Comparison of ENCODE assay signal across 1 cellular context in the genomic region with DNA sequence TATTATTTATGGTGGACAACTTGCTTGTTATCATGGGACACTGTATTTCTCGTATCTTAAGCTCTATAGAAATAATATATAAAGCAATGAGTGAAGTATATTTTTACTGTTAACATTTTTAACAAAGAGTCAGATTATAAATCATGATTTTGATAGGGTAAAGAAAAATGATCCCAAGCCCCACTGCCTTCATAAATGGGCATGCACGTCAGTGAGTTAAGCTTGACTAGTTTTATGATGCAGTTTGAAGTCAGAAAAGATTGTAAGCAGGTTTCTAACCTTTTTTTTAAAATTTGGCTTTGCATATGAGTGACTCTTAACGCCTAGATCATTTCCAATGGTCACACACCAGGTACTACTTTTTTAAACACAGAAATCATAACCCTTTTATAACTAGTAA.
TF ChIP-seq lines count a peak whose summit lies in the region.

No MANE protein-coding gene starts in this region.

TF ChIP-seq in GM23338, 12 proteins besides CTCF, POLR2A, EP300 and RAD21 (continued from another document):
- TF ChIP-seq, protein P1, sequence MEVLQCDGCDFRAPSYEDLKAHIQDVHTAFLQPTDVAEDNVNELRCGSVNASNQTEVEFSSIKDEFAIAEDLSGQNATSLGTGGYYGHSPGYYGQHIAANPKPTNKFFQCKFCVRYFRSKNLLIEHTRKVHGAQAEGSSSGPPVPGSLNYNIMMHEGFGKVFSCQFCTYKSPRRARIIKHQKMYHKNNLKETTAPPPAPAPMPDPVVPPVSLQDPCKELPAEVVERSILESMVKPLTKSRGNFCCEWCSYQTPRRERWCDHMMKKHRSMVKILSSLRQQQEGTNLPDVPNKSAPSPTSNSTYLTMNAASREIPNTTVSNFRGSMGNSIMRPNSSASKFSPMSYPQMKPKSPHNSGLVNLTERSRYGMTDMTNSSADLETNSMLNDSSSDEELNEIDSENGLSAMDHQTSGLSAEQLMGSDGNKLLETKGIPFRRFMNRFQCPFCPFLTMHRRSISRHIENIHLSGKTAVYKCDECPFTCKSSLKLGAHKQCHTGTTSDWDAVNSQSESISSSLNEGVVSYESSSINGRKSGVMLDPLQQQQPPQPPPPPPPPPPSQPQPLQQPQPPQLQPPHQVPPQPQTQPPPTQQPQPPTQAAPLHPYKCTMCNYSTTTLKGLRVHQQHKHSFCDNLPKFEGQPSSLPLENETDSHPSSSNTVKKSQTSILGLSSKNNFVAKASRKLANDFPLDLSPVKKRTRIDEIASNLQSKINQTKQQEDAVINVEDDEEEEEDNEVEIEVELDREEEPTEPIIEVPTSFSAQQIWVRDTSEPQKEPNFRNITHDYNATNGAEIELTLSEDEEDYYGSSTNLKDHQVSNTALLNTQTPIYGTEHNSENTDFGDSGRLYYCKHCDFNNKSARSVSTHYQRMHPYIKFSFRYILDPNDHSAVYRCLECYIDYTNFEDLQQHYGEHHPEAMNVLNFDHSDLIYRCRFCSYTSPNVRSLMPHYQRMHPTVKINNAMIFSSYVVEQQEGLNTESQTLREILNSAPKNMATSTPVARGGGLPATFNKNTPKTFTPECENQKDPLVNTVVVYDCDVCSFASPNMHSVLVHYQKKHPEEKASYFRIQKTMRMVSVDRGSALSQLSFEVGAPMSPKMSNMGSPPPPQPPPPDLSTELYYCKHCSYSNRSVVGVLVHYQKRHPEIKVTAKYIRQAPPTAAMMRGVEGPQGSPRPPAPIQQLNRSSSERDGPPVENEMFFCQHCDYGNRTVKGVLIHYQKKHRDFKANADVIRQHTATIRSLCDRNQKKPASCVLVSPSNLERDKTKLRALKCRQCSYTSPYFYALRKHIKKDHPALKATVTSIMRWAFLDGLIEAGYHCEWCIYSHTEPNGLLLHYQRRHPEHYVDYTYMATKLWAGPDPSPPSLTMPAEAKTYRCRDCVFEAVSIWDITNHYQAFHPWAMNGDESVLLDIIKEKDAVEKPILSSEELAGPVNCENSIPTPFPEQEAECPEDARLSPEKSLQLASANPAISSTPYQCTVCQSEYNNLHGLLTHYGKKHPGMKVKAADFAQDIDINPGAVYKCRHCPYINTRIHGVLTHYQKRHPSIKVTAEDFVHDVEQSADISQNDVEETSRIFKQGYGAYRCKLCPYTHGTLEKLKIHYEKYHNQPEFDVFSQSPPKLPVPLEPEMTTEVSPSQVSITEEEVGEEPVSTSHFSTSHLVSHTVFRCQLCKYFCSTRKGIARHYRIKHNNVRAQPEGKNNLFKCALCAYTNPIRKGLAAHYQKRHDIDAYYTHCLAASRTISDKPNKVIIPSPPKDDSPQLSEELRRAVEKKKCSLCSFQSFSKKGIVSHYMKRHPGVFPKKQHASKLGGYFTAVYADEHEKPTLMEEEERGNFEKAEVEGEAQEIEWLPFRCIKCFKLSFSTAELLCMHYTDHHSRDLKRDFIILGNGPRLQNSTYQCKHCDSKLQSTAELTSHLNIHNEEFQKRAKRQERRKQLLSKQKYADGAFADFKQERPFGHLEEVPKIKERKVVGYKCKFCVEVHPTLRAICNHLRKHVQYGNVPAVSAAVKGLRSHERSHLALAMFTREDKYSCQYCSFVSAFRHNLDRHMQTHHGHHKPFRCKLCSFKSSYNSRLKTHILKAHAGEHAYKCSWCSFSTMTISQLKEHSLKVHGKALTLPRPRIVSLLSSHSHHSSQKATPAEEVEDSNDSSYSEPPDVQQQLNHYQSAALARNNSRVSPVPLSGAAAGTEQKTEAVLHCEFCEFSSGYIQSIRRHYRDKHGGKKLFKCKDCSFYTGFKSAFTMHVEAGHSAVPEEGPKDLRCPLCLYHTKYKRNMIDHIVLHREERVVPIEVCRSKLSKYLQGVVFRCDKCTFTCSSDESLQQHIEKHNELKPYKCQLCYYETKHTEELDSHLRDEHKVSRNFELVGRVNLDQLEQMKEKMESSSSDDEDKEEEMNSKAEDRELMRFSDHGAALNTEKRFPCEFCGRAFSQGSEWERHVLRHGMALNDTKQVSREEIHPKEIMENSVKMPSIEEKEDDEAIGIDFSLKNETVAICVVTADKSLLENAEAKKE (CRISPR knock-in tag; IDR thresholded peaks at IDR 0.05): no peak
